In the genomic region with DNA sequence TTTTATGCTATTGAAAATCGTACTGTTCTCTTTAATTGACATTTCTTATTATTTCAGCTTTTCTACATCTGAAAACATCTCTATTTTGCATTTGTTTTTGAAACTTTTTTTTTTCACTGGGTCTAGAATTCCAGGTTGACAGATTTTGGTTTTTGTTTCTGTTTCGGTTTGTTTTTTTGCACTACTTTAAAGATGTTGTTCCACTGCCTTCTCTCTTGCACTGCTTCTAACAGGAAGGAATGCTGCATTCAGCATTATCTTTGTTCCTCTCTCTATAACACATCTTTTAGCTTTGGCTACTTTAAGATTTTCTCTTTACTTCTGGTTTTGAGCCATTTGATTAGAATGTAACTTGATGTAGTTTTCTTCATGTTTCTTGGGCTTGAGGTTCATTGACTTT, we compare ENCODE assay signal across 25 cellular contexts. TPM values are rescaled to one million over a fixed set of nuclear protein-coding genes. Genes with fewer than 3 reads are reported as not detected.
DNase-seq lines count a peak whose midpoint lies in the region; ATAC-seq and FAIRE-seq lines count a peak whose summit lies in the region.
"Had no signal": no experiment of that assay in that cellular context is flagged by ENCODE, and none has a peak within 500 bp of the region (broad histone marks: within the 10 kb centered on the region; RNA-seq: fewer than 3 reads in every experiment).

No MANE protein-coding gene starts in this region.

- no peaks in the 10 kb centered on the region for H3K9me3 Mint-ChIP-seq in T-helper 1 cell treated with Interleukin-12 subunit alpha and Interleukin-12 subunit beta and Interleukin-4 antibody, amounts not matched to agents 30 μg/mL and 1 μg/mL, for 36 hours
- peaks cover 3% of the 10 kb centered on the region for H3K9me3 Mint-ChIP-seq in activated naive CD8-positive, alpha-beta T cell treated with anti-CD3 and anti-CD28 coated beads, Interleukin-2, amount 10 ng/mL, durations not matched to agents 7 days and 5 days
- H3K9me3 Mint-ChIP-seq in activated naive CD8-positive, alpha-beta T cell treated with anti-CD3 and anti-CD28 coated beads for 36 hours = no peaks in the 10 kb centered on the region

- H3K27ac ChIP-seq in small intestine (ENCODE audit: low read depth in 1 of 2, low read length in 1 of 2) = no peak overlapping the region
- H3K27ac ChIP-seq: 22Rv1, C4-2B, SJCRH30 had no signal

- no peak overlapping the region for H3K4me3 ChIP-seq in small intestine (ENCODE audit: low read depth in 1 of 2, low read length in 2 of 2)
- H3K4me3 ChIP-seq: SJCRH30 had no signal

- no peak overlapping the region for H3K4me3 Mint-ChIP-seq in T-helper 1 cell treated with Interleukin-12 subunit alpha and Interleukin-12 subunit beta and Interleukin-4 antibody, amounts not matched to agents 30 μg/mL and 1 μg/mL, for 36 hours
- peak overlapping the region; percentile 18 for H3K4me3 Mint-ChIP-seq in activated naive CD8-positive, alpha-beta T cell treated with anti-CD3 and anti-CD28 coated beads, Interleukin-2, amount 10 ng/mL, durations not matched to agents 7 days and 5 days
- no peak overlapping the region for H3K4me3 Mint-ChIP-seq in activated naive CD8-positive, alpha-beta T cell treated with anti-CD3 and anti-CD28 coated beads for 36 hours
- H3K4me3 Mint-ChIP-seq in T-helper 17 cell = peak overlapping the region; percentile 28

- H3K4me1 Mint-ChIP-seq in T-helper 1 cell treated with Interleukin-12 subunit alpha and Interleukin-12 subunit beta and Interleukin-4 antibody, amounts not matched to agents 30 μg/mL and 1 μg/mL, for 36 hours (ENCODE audit: low read depth) = peaks cover 9% of the 10 kb centered on the region
- H3K4me1 Mint-ChIP-seq in activated naive CD8-positive, alpha-beta T cell treated with anti-CD3 and anti-CD28 coated beads, Interleukin-2, amount 10 ng/mL, durations not matched to agents 7 days and 5 days = peaks cover 5% of the 10 kb centered on the region
- peaks cover 5% of the 10 kb centered on the region for H3K4me1 Mint-ChIP-seq in activated naive CD8-positive, alpha-beta T cell treated with anti-CD3 and anti-CD28 coated beads for 36 hours
- H3K4me1 Mint-ChIP-seq in T-helper 17 cell = peaks cover 12% of the 10 kb centered on the region

- no peak for ATAC-seq in activated naive CD8-positive, alpha-beta T cell treated with anti-CD3 and anti-CD28 coated beads, Interleukin-2, amount 10 ng/mL, durations not matched to agents 7 days and 5 days (ENCODE audit: low read depth)
- no peak for ATAC-seq in T-helper 17 cell
- ATAC-seq: HCT116, Panc1 had no signal

- H3K27ac Mint-ChIP-seq in T-helper 1 cell treated with Interleukin-12 subunit alpha and Interleukin-12 subunit beta and Interleukin-4 antibody, amounts not matched to agents 30 μg/mL and 1 μg/mL, for 36 hours = peak overlapping the region; percentile 55
- H3K27ac Mint-ChIP-seq in activated naive CD8-positive, alpha-beta T cell treated with anti-CD3 and anti-CD28 coated beads, Interleukin-2, amount 10 ng/mL, durations not matched to agents 7 days and 5 days = peak overlapping the region; percentile 19
- no peak overlapping the region for H3K27ac Mint-ChIP-seq in activated naive CD8-positive, alpha-beta T cell treated with anti-CD3 and anti-CD28 coated beads for 36 hours
- peak overlapping the region; percentile 69 for H3K27ac Mint-ChIP-seq in T-helper 17 cell

- no peak for FAIRE-seq in small intestine (lab: Jason Lieb, UNC)
- FAIRE-seq: D721Med, H1 had no signal

- WGBS in small intestine, 3 donors = 55 to 82% (median 78%) methylated on average over 2 of the region's 2 CpGs

- POLR2A ChIA-PET in activated naive CD8-positive, alpha-beta T cell treated with anti-CD3 and anti-CD28 coated beads, Interleukin-2, amount 10 ng/mL, durations not matched to agents 7 days and 5 days (lab: Charles Lee) = no interaction called here

- H3K36me3 Mint-ChIP-seq in T-helper 1 cell treated with Interleukin-12 subunit alpha and Interleukin-12 subunit beta and Interleukin-4 antibody, amounts not matched to agents 30 μg/mL and 1 μg/mL, for 36 hours (ENCODE audit: low read depth) = no peaks in the 10 kb centered on the region
- no peaks in the 10 kb centered on the region for H3K36me3 Mint-ChIP-seq in activated naive CD8-positive, alpha-beta T cell treated with anti-CD3 and anti-CD28 coated beads, Interleukin-2, amount 10 ng/mL, durations not matched to agents 7 days and 5 days
- H3K36me3 Mint-ChIP-seq in activated naive CD8-positive, alpha-beta T cell treated with anti-CD3 and anti-CD28 coated beads for 36 hours = no peaks in the 10 kb centered on the region
- H3K36me3 Mint-ChIP-seq in T-helper 17 cell (ENCODE audit: low read depth) = peaks cover 4% of the 10 kb centered on the region

- no peaks in the 10 kb centered on the region for H3K36me3 ChIP-seq in small intestine (ENCODE audit: control insufficient read depth in 2 of 2, insufficient read depth in 2 of 2, low read length in 2 of 2)
- H3K36me3 ChIP-seq: SJCRH30 had no signal

- peaks cover 6% of the 10 kb centered on the region for H3K27me3 Mint-ChIP-seq in T-helper 1 cell treated with Interleukin-12 subunit alpha and Interleukin-12 subunit beta and Interleukin-4 antibody, amounts not matched to agents 30 μg/mL and 1 μg/mL, for 36 hours (ENCODE audit: low read depth)
- H3K27me3 Mint-ChIP-seq in activated naive CD8-positive, alpha-beta T cell treated with anti-CD3 and anti-CD28 coated beads, Interleukin-2, amount 10 ng/mL, durations not matched to agents 7 days and 5 days = peaks cover 5% of the 10 kb centered on the region
- peaks cover 2% of the 10 kb centered on the region for H3K27me3 Mint-ChIP-seq in activated naive CD8-positive, alpha-beta T cell treated with anti-CD3 and anti-CD28 coated beads for 36 hours
- peaks cover 6% of the 10 kb centered on the region for H3K27me3 Mint-ChIP-seq in T-helper 17 cell

- peaks cover 0 to 2% of the 10 kb centered on the region in 2 donors for H3K27me3 ChIP-seq in small intestine (ENCODE audit: control insufficient read depth in 2 of 2, insufficient read depth in 2 of 2, low read length in 2 of 2)
- H3K27me3 ChIP-seq: SJCRH30 had no signal

- DNase-seq in T-helper 1 cell (no peak), T-helper 17 cell (no peak), dedifferentiated amniotic fluid mesenchymal stem cell (ENCODE audit: extremely low spot score) (no peak), DMS153 (lab: John Stamatoyannopoulos, UW) (no peak), small intestine (no peak)
- DNase-seq in activated naive CD8-positive, alpha-beta T cell treated with anti-CD3 and anti-CD28 coated beads, Interleukin-2, amount 10 ng/mL, durations not matched to agents 7 days and 5 days = no peak
- DNase-seq in activated naive CD8-positive, alpha-beta T cell treated with anti-CD3 and anti-CD28 coated beads for 36 hours = no peak
- DNase-seq: AML-193; NCI-H1092; NCI-H1436; NCI-H2029; NCI-H226; NCI-H510A treated with DMSO at 0.1 percent for 48 hours; NCI-H748 treated with DMSO at 0.1 percent for 48 hours; NK-92 treated with Interleukin-12 subunit alpha and Interleukin-12 subunit beta, amount 100 ng/mL, for 24 hours; SJCRH30 had no signal

- H3K9me3 ChIP-seq in T-helper 17 cell (ENCODE audit: control insufficient read depth, low read length, poor library complexity, severe bottlenecking) = no peaks in the 10 kb centered on the region
- H3K9me3 ChIP-seq in small intestine (ENCODE audit: control insufficient read depth, low read depth) = no peaks in the 10 kb centered on the region
- H3K9me3 ChIP-seq: SJCRH30 had no signal

- no peaks in the 10 kb centered on the region for H3K4me1 ChIP-seq in small intestine (ENCODE audit: control insufficient read depth in 2 of 2, insufficient read depth in 1 of 2, low read depth in 1 of 2, low read length in 1 of 2)
- H3K4me1 ChIP-seq: SJCRH30 had no signal

RNA-seq across cellular contexts. Expression of a gene that starts 20.1 kb away (rescaled TPM):
- total RNA-seq in activated naive CD8-positive, alpha-beta T cell treated with anti-CD3 and anti-CD28 coated beads, Interleukin-2, amount 10 ng/mL, durations not matched to agents 7 days and 5 days = not detected
- total RNA-seq in activated naive CD8-positive, alpha-beta T cell treated with anti-CD3 and anti-CD28 coated beads for 36 hours = not detected
- under 1 TPM in 1 of 2 donors, not detected in 1; 0.52 TPM for total RNA-seq in T-helper 17 cell
- polyA plus RNA-seq in small intestine = not detected
- total RNA-seq: H1, LHCN-M2, SJCRH30 had no signal
- polyA plus RNA-seq: AG04450, H1 had no signal

RNA-seq across cellular contexts. Expression of a gene that starts 22.1 kb away (rescaled TPM):
- under 1 TPM; 0.23 to 0.28 TPM for total RNA-seq in activated naive CD8-positive, alpha-beta T cell treated with anti-CD3 and anti-CD28 coated beads, Interleukin-2, amount 10 ng/mL, durations not matched to agents 7 days and 5 days
- total RNA-seq in activated naive CD8-positive, alpha-beta T cell treated with anti-CD3 and anti-CD28 coated beads for 36 hours = not detected
- total RNA-seq in T-helper 17 cell = 1 to 10 TPM; 1.3 to 2.4 TPM
- polyA plus RNA-seq in small intestine = under 1 TPM in 1 of 3 donors, not detected in 2; 0.04 TPM
- total RNA-seq: H1, LHCN-M2, SJCRH30 had no signal
- polyA plus RNA-seq: H1 had no signal

Comparison
In these comparisons a context has a peak if more than half of its experiments do, and no peak if none do; other contexts are left out.
1. H3K4me3 Mint-ChIP-seq: peak in activated naive CD8-positive, alpha-beta T cell treated with anti-CD3 and anti-CD28 coated beads, Interleukin-2, amount 10 ng/mL, durations not matched to agents 7 days and 5 days (single experiment) and T-helper 17 cell (single experiment); none in T-helper 1 cell treated with Interleukin-12 subunit alpha and Interleukin-12 subunit beta and Interleukin-4 antibody, amounts not matched to agents 30 μg/mL and 1 μg/mL, for 36 hours (single experiment) and activated naive CD8-positive, alpha-beta T cell treated with anti-CD3 and anti-CD28 coated beads for 36 hours (single experiment).